In genomic region chr19:2900296-2901252, GRCh38 we compare ENCODE assay signal across 8 cellular contexts. TPM values are rescaled to one million over a fixed set of nuclear protein-coding genes. Genes with fewer than 3 reads are reported as not detected.
DNase-seq lines count a peak whose midpoint lies in the region; ATAC-seq and TF ChIP-seq lines count a peak whose summit lies in the region.

ZNF57 (plus strand) TSS chr19:2900928; CDS start chr19:2901046, 118 bp downstream.

- H3K9me3 ChIP-seq in Peyer's patch (peaks cover 0 to 6% (median 2%) of the 10 kb centered on the region in 4 donors), esophagus squamous epithelium (peaks cover 0 to 13% (median 7%) of the 10 kb centered on the region in 3 donors), muscle layer of duodenum (ENCODE audit: control insufficient read depth in 1 of 2, low read length in 2 of 2) (peaks cover 7% of the 10 kb centered on the region in 2 donors)

- H3K27me3 Mint-ChIP-seq in activated T-helper 1 cell treated with anti-CD3 and anti-CD28 coated beads, Interleukin-12 subunit alpha, Interleukin-12 subunit beta, Interleukin-2, Interleukin-4 antibody, amounts not matched to agents 30 ng/mL and 10 ng/mL and 1 ng/mL, durations not matched to agents 14 hours and 24 hours and 36 hours (ENCODE audit: insufficient read depth) = no peaks in the 10 kb centered on the region

- intact Hi-C loops in activated T-helper 1 cell treated with anti-CD3 and anti-CD28 coated beads, Interleukin-12 subunit alpha, Interleukin-12 subunit beta, Interleukin-2, Interleukin-4 antibody, amounts not matched to agents 30 ng/mL and 10 ng/mL and 1 ng/mL, durations not matched to agents 14 hours and 24 hours and 36 hours (cut with micrococcal nuclease) = loop anchor here (1.0 to 2.0 kb wide), 2 partner anchors 50 to 59 kb away; partner anchors contain the start of gene ZNF555
- intact Hi-C loops in esophagus squamous epithelium (cut with DNase I) = no loop called here

- H3K27ac Mint-ChIP-seq in activated T-helper 1 cell treated with anti-CD3 and anti-CD28 coated beads, Interleukin-12 subunit alpha, Interleukin-12 subunit beta, Interleukin-2, Interleukin-4 antibody, amounts not matched to agents 30 ng/mL and 10 ng/mL and 1 ng/mL, durations not matched to agents 14 hours and 24 hours and 36 hours = peak within 1 kb of the TSS; percentile 85

- no peak for TF ChIP-seq RAD21 in Ishikawa (IDR thresholded peaks at IDR 0.05; ENCODE audit: low read depth)

- H3K27ac ChIP-seq in Peyer's patch (peak within 1 kb of the TSS; percentile 66 to 85 (median 82)), esophagus squamous epithelium (peak within 1 kb of the TSS; percentile 87 to 94 (median 92)), muscle layer of duodenum (ENCODE audit: low read length) (peak within 1 kb of the TSS; percentile 31)

- H3K4me3 ChIP-seq in Peyer's patch = peak within 1 kb of the TSS; percentile 58 to 86 (median 75)
- peak within 1 kb of the TSS; percentile 67 to 93 (median 76) for H3K4me3 ChIP-seq in esophagus squamous epithelium
- H3K4me3 ChIP-seq in muscle layer of duodenum (ENCODE audit: low read depth in 1 of 2, low read length in 2 of 2) = peak within 1 kb of the TSS; percentile 68 to 74

- peak in 2 of 6 experiments; percentile 6 to 19 for TF ChIP-seq CTCF in Peyer's patch (IDR thresholded peaks at IDR 0.05)
- no peak for TF ChIP-seq CTCF in esophagus squamous epithelium (IDR thresholded peaks at IDR 0.05)

- no peaks in the 10 kb centered on the region for H3K36me3 Mint-ChIP-seq in activated T-helper 1 cell treated with anti-CD3 and anti-CD28 coated beads, Interleukin-12 subunit alpha, Interleukin-12 subunit beta, Interleukin-2, Interleukin-4 antibody, amounts not matched to agents 30 ng/mL and 10 ng/mL and 1 ng/mL, durations not matched to agents 14 hours and 24 hours and 36 hours (ENCODE audit: low read depth)

- peak within 1 kb of the TSS; percentile 93 for H3K4me3 Mint-ChIP-seq in activated T-helper 1 cell treated with anti-CD3 and anti-CD28 coated beads, Interleukin-12 subunit alpha, Interleukin-12 subunit beta, Interleukin-2, Interleukin-4 antibody, amounts not matched to agents 30 ng/mL and 10 ng/mL and 1 ng/mL, durations not matched to agents 14 hours and 24 hours and 36 hours

- 0 to 2% methylated on average over 15 to 27 of the region's 100 CpGs for WGBS in esophagus squamous epithelium, 2 donors

- peak; percentile 97 for DNase-seq in DMS153 (lab: John Stamatoyannopoulos, UW)
- peak; percentile 99 to 100 (median 100) for DNase-seq in Peyer's patch
- peak; percentile 87 for DNase-seq in activated T-helper 1 cell treated with anti-CD3 and anti-CD28 coated beads, Interleukin-12 subunit alpha, Interleukin-12 subunit beta, Interleukin-2, Interleukin-4 antibody, amounts not matched to agents 30 ng/mL and 10 ng/mL and 1 ng/mL, durations not matched to agents 14 hours and 24 hours and 36 hours (ENCODE audit: low spot score)
- peak; percentile 96 for DNase-seq in esophagus squamous epithelium (lab: John Stamatoyannopoulos, UW)
- peak; percentile 97 for DNase-seq in stimulated activated CD8-positive, alpha-beta memory T cell treated with anti-CD3 and anti-CD28 coated beads, Interleukin-7, amount 100 ng/mL, for 24 hours (ENCODE audit: low read depth)

- peak; percentile 93 for TF ChIP-seq POLR2A in Peyer's patch (IDR thresholded peaks at IDR 0.05)
- peak in 2 of 4 donors; percentile 68 to 76 for TF ChIP-seq POLR2A in esophagus squamous epithelium (IDR thresholded peaks at IDR 0.05)

- TF ChIP-seq EP300 in Ishikawa (IDR thresholded peaks at IDR 0.05; ENCODE audit: borderline replicate concordance) = no peak

- H3K36me3 ChIP-seq in Peyer's patch (peaks cover 0 to 7% (median 0%) of the 10 kb centered on the region in 3 donors), esophagus squamous epithelium (peaks cover 0 to 9% (median 0%) of the 10 kb centered on the region in 3 donors), muscle layer of duodenum (ENCODE audit: control insufficient read depth in 1 of 2, insufficient read depth in 2 of 2, low read length in 2 of 2) (no peaks in the 10 kb centered on the region)

- peaks cover 19% of the 10 kb centered on the region for H3K9me3 Mint-ChIP-seq in activated T-helper 1 cell treated with anti-CD3 and anti-CD28 coated beads, Interleukin-12 subunit alpha, Interleukin-12 subunit beta, Interleukin-2, Interleukin-4 antibody, amounts not matched to agents 30 ng/mL and 10 ng/mL and 1 ng/mL, durations not matched to agents 14 hours and 24 hours and 36 hours

- peak; percentile 95 for ATAC-seq in GM21576 (IDR thresholded peaks at IDR 0.05; ENCODE audit: unreplicated experiment)

- H3K27me3 ChIP-seq in Peyer's patch (no peaks in the 10 kb centered on the region), esophagus squamous epithelium (no peaks in the 10 kb centered on the region), muscle layer of duodenum (ENCODE audit: low read depth, low read length) (no peaks in the 10 kb centered on the region)

- H3K4me1 Mint-ChIP-seq in activated T-helper 1 cell treated with anti-CD3 and anti-CD28 coated beads, Interleukin-12 subunit alpha, Interleukin-12 subunit beta, Interleukin-2, Interleukin-4 antibody, amounts not matched to agents 30 ng/mL and 10 ng/mL and 1 ng/mL, durations not matched to agents 14 hours and 24 hours and 36 hours (ENCODE audit: low read depth) = peaks cover 4% of the 10 kb centered on the region

- H3K4me1 ChIP-seq in Peyer's patch = peaks cover 0 to 27% (median 3%) of the 10 kb centered on the region in 4 donors
- H3K4me1 ChIP-seq in esophagus squamous epithelium = peaks cover 0 to 30% (median 12%) of the 10 kb centered on the region in 3 donors
- peaks cover 0 to 8% of the 10 kb centered on the region in 2 donors for H3K4me1 ChIP-seq in muscle layer of duodenum (ENCODE audit: control insufficient read depth in 1 of 2, insufficient read depth in 2 of 2, low read length in 2 of 2)

TF ChIP-seq in Ishikawa, 13 proteins besides CTCF, POLR2A, EP300 and RAD21:
- TF ChIP-seq ZBTB7A (IDR thresholded peaks at IDR 0.05; ENCODE audit: low read depth) = peak; percentile 69; the same call in 1 of the 2 replicates
- peak; percentile 90 for TF ChIP-seq MAX (IDR thresholded peaks at IDR 0.05)
- TF ChIP-seq USF1 (IDR thresholded peaks at IDR 0.05) = 0 out of 2 replicates have a peak, but pooled peaks have one; percentile 39
- peak; percentile 39; the same call in 1 of the 2 replicates for TF ChIP-seq TAF1 (IDR thresholded peaks at IDR 0.05; ENCODE audit: low read depth)
- TF ChIP-seq FOXM1 (IDR thresholded peaks at IDR 0.05; ENCODE audit: borderline replicate concordance, low read depth) = no peak
- TF ChIP-seq TCF12 (IDR thresholded peaks at IDR 0.05; ENCODE audit: low read depth) = no peak
- 0 out of 2 replicates have a peak, but pooled peaks have one; percentile 7 for TF ChIP-seq CREB1 (IDR thresholded peaks at IDR 0.05; ENCODE audit: low read depth)
- peak; percentile 70 for TF ChIP-seq EGR1 (IDR thresholded peaks at IDR 0.05)
- TF ChIP-seq CEBPB (IDR thresholded peaks at IDR 0.05) = no peak
- peak; percentile 54 for TF ChIP-seq NFIC (IDR thresholded peaks at IDR 0.05)
- TF ChIP-seq TEAD4 (IDR thresholded peaks at IDR 0.05) = no peak; the same call in 1 of the 2 replicates
TF ChIP-seq in Ishikawa: peak in this region for 7.

RNA-seq across cellular contexts. Expression of gene ZNF57, which starts in this region (rescaled TPM):
- 10 to 100 TPM in 3 of 4 donors, 1 to 10 TPM in 1; 2.5 to 24.1 (median 19.3) TPM for total RNA-seq in Peyer's patch
- total RNA-seq in activated T-helper 1 cell treated with anti-CD3 and anti-CD28 coated beads, Interleukin-12 subunit alpha, Interleukin-12 subunit beta, Interleukin-2, Interleukin-4 antibody, amounts not matched to agents 30 ng/mL and 10 ng/mL and 1 ng/mL, durations not matched to agents 14 hours and 24 hours and 36 hours = 2.2 and 2.6 TPM in 2 replicates
- total RNA-seq in esophagus squamous epithelium = 10 to 100 TPM in 2 of 4 donors, 1 to 10 TPM in 2; 7.2 to 13.7 (median 9.8) TPM

Comparison
In these comparisons a context has a peak if more than half of its experiments do, and no peak if none do; other contexts are left out.
1. Peak in every context shown above with its lines: DNase-seq, ATAC-seq, H3K4me3 ChIP-seq and H3K27ac ChIP-seq.
2. H3K27ac ChIP-seq: peak in every context shown above with its lines; median percentile 92 in esophagus squamous epithelium; 82 in Peyer's patch; 31 in muscle layer of duodenum.